8 cellular contexts compared by ENCODE assay signal in genomic region chr11:14518820-14519219, GRCh38. TPM values are rescaled to one million over a fixed set of nuclear protein-coding genes. Genes with fewer than 3 reads are reported as not detected.
A peak's percentile ranks its signal among the peaks of the same experiment; 100 is the strongest.
DNase-seq lines count a peak whose midpoint lies in the region; ATAC-seq and TF ChIP-seq lines count a peak whose summit lies in the region.

No MANE protein-coding gene starts in this region.

- no peaks in the 10 kb centered on the region for H3K9me3 ChIP-seq in SJCRH30 (replicated peaks)
- H3K9me3 ChIP-seq in fibroblast of lung (ENCODE audit: control insufficient read depth, insufficient read depth, low read depth, low read length): no peaks in the 10 kb centered on the region

- H3K9ac ChIP-seq in fibroblast of lung (ENCODE audit: insufficient read depth, low read length) (no peak overlapping the region), rectal smooth muscle tissue (ENCODE audit: low read length) (no peak overlapping the region)

- no peak overlapping the region for H2AFZ ChIP-seq in fibroblast of lung (ENCODE audit: low read length)

- no peaks in the 10 kb centered on the region for H3K27me3 ChIP-seq in SJCRH30
- H3K27me3 ChIP-seq in fibroblast of lung (ENCODE audit: control insufficient read depth, insufficient read depth, low read length): no peaks in the 10 kb centered on the region
- H3K27me3 ChIP-seq in rectal smooth muscle tissue (ENCODE audit: control insufficient read depth, insufficient read depth, low read length): no peaks in the 10 kb centered on the region

- TF ChIP-seq CTCF in GM12864 (IDR thresholded peaks at IDR 0.05; ENCODE audit: low read depth, low read length, missing control alignments) (no peak), fibroblast of lung (conservative IDR thresholded peaks at IDR 0.05 in 1 of 2, IDR thresholded peaks at IDR 0.05 in 1 of 2; ENCODE audit: low read depth in 1 of 2, low read length in 2 of 2) (no peak)

- ATAC-seq in GM19455 (IDR thresholded peaks at IDR 0.05; ENCODE audit: unreplicated experiment) (no peak), GM19397 (IDR thresholded peaks at IDR 0.05; ENCODE audit: unreplicated experiment) (no peak)

- H3K4me1 ChIP-seq in SJCRH30 (no peaks in the 10 kb centered on the region), fibroblast of lung (ENCODE audit: control insufficient read depth, extremely low read depth, insufficient read depth, low read length) (no peaks in the 10 kb centered on the region), rectal smooth muscle tissue (ENCODE audit: control insufficient read depth, insufficient read depth, low read length) (peaks cover 11% of the 10 kb centered on the region)

- peaks cover 21% of the 10 kb centered on the region for H3K79me2 ChIP-seq in fibroblast of lung (ENCODE audit: control insufficient read depth, insufficient read depth, low read length)

- no peak overlapping the region for H3K27ac ChIP-seq in SJCRH30
- H3K27ac ChIP-seq in fibroblast of lung (ENCODE audit: insufficient read depth, low read length): no peak overlapping the region
- no peak overlapping the region for H3K27ac ChIP-seq in rectal smooth muscle tissue (ENCODE audit: low read depth, low read length)

- DNase-seq in GM12864 (ENCODE audit: low read depth) (no peak), SJCRH30 (no peak), fibroblast of lung (ENCODE audit: low read depth in 2 of 2) (no peak), germinal center (ENCODE audit: low spot score) (no peak), SIG-M5 (lab: John Stamatoyannopoulos, UW) (no peak)

- H3K4me3 ChIP-seq in GM12864 (ENCODE audit: low read depth, low read length) (peak overlapping the region; percentile 70), SJCRH30 (peak overlapping the region; percentile 80), fibroblast of lung (replicated peaks in 1 of 4; ENCODE audit: control extremely low read depth in 1 of 4, insufficient read depth in 1 of 4, low read depth in 3 of 4, low read length in 4 of 4) (peak overlapping the region; percentile 52 to 96 (median 78)), rectal smooth muscle tissue (ENCODE audit: low read length) (peak overlapping the region; percentile 97)

- H3K4me2 ChIP-seq in fibroblast of lung (ENCODE audit: extremely low read depth, insufficient read depth, low read length): peak overlapping the region; percentile 87

- no peaks in the 10 kb centered on the region for H4K20me1 ChIP-seq in fibroblast of lung (ENCODE audit: control insufficient read depth, extremely low read depth, insufficient read depth, low read length)

- H3K36me3 ChIP-seq in SJCRH30 (peaks cover 34% of the 10 kb centered on the region), fibroblast of lung (ENCODE audit: control insufficient read depth, insufficient read depth, low read length) (peaks cover 2% of the 10 kb centered on the region), rectal smooth muscle tissue (ENCODE audit: control insufficient read depth, insufficient read depth, low read length) (peaks cover 6% of the 10 kb centered on the region)

RNA-seq across cellular contexts. Expression of gene PSMA1, which starts 1.4 kb away (rescaled TPM):
- 303 and 320 TPM in 2 replicates for total RNA-seq in SJCRH30 (2014; rRNA removed; shearing (Covaris generic))
- total RNA-seq in fibroblast of lung: 136 and 165 TPM in 2 replicates
- polyA plus RNA-seq in fibroblast of lung: 209 and 220 TPM in 2 replicates
- polyA plus RNA-seq in fibroblast of lung (2012): 176 and 193 TPM in 2 replicates
- polyA minus RNA-seq in fibroblast of lung (ENCODE audit: low replicate concordance): 52.1 and 57.2 TPM in 2 replicates

RNA-seq across cellular contexts. Expression of gene COPB1, which starts 19.2 kb away (rescaled TPM):
- total RNA-seq in SJCRH30 (2014; rRNA removed; shearing (Covaris generic)): 188 and 195 TPM in 2 replicates
- 237 and 292 TPM in 2 replicates for total RNA-seq in fibroblast of lung
- polyA plus RNA-seq in fibroblast of lung: 183 and 264 TPM in 2 replicates
- polyA plus RNA-seq in fibroblast of lung (2012): 131 and 158 TPM in 2 replicates
- polyA minus RNA-seq in fibroblast of lung (ENCODE audit: low replicate concordance): 53.4 and 87.1 TPM in 2 replicates
